Comparison of ENCODE assay signal across 18 cellular contexts in the genomic region with DNA sequence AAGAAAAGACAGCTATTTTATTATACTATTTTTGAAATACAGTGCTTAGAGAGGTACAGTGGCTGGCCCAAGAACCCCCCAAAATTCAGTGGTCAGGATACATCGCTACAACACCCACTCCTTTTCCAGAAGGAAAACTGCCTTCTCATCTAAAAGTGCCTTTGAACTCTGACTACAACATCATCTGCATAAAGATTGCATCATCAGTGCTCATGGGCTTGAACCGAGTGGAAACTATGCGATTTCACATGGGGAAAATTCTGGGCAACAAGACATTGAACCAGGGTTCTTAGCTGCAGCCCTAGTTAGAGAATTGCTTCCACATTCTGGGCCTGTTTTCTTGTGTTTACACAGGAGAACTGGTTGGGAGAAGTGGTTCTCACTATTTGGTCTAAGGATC.
DNase-seq lines count a peak whose midpoint lies in the region; TF ChIP-seq lines count a peak whose summit lies in the region.
"Had no signal": no experiment of that assay in that cellular context is flagged by ENCODE, and none has a peak within 500 bp of the region (broad histone marks: within the 10 kb centered on the region; RNA-seq: fewer than 3 reads in every experiment).

No MANE protein-coding gene starts in this region.

- no peak for TF ChIP-seq CTCF in hepatocyte (IDR thresholded peaks at IDR 0.05; ENCODE audit: poor library complexity)

- peaks cover 12% of the 10 kb centered on the region for H3K4me1 ChIP-seq in hepatocyte (ENCODE audit: insufficient read depth)
- H3K4me1 ChIP-seq: pancreas had no signal

- DNase-seq in NCI-H446 treated with DMSO at 0.1 percent for 48 hours (lab: John Stamatoyannopoulos, UW), result peak; percentile 21
- DNase-seq in NCI-H446 (lab: John Stamatoyannopoulos, UW), result no peak
- peak; percentile 52 for DNase-seq in hepatocyte (ENCODE audit: low spot score)
- DNase-seq in skeletal muscle cell (ENCODE audit: low read depth), result peak; percentile 7
- no peak for DNase-seq in hippocampal formation (lab: John Stamatoyannopoulos, UW)
- no peak for DNase-seq in NCI-H69 (lab: John Stamatoyannopoulos, UW)
- no peak for DNase-seq in epidermal melanocyte (ENCODE audit: insufficient read length, low spot score)
- DNase-seq: 8988T; CD4-positive, CD25-positive, alpha-beta regulatory T cell; DND-41; left cardiac atrium; NCI-H1105; NK-92 treated with Interleukin-12 subunit alpha and Interleukin-12 subunit beta, amount 100 ng/mL, for 24 hours; pancreas; SIG-M5; stimulated activated CD4-positive, alpha-beta T cell treated with anti-CD3 and anti-CD28 coated beads, Interleukin-12 subunit alpha, Interleukin-12 subunit beta, amount 100 ng/mL, for 4 hours; stimulated activated naive CD4-positive, alpha-beta T cell had no signal

- no peaks in the 10 kb centered on the region for H4K20me1 ChIP-seq in hepatocyte (ENCODE audit: insufficient read depth, poor library complexity, severe bottlenecking)

- no peak overlapping the region for H3K4me3 ChIP-seq in hepatocyte
- H3K4me3 ChIP-seq in skeletal muscle cell (ENCODE audit: low read depth, low read length), result no peak overlapping the region
- H3K4me3 ChIP-seq: pancreas had no signal

- no peaks in the 10 kb centered on the region for H3K9me2 ChIP-seq in hepatocyte (replicated peaks; ENCODE audit: insufficient read depth)

- no peak overlapping the region for H3K4me2 ChIP-seq in hepatocyte

- 81% methylated on average over 3 of the region's 3 CpGs for WGBS in hepatocyte (ENCODE audit: low lambda C conversion rate, missing lambda C conversion rate)

- H2AFZ ChIP-seq in hepatocyte, result no peak overlapping the region

- H3K27me3 ChIP-seq in hepatocyte, result no peaks in the 10 kb centered on the region
- H3K27me3 ChIP-seq: pancreas had no signal

- no peaks in the 10 kb centered on the region for H3K79me2 ChIP-seq in hepatocyte

- H3K9me3 ChIP-seq in hepatocyte (ENCODE audit: low read depth), result no peaks in the 10 kb centered on the region
- H3K9me3 ChIP-seq: pancreas had no signal

- no peaks in the 10 kb centered on the region for H3K36me3 ChIP-seq in hepatocyte (replicated peaks; ENCODE audit: insufficient read depth, low read depth)
- H3K36me3 ChIP-seq: pancreas had no signal

- H3K27ac ChIP-seq in angular gyrus (ENCODE audit: low read depth, low read length) (peak overlapping the region; percentile 57), hepatocyte (peak overlapping the region; percentile 60)
- H3K27ac ChIP-seq: pancreas had no signal

Comparison
In these comparisons a context has a peak if more than half of its experiments do, and no peak if none do; other contexts are left out.
1. DNase-seq: peak in NCI-H446 treated with DMSO at 0.1 percent for 48 hours (single experiment), hepatocyte (single experiment) and skeletal muscle cell (single experiment); none in NCI-H446 (0 of 2), hippocampal formation (0 of 2), NCI-H69 (single experiment) and epidermal melanocyte (single experiment).